ENCODE assay signal across 8 cellular contexts in the genomic region with DNA sequence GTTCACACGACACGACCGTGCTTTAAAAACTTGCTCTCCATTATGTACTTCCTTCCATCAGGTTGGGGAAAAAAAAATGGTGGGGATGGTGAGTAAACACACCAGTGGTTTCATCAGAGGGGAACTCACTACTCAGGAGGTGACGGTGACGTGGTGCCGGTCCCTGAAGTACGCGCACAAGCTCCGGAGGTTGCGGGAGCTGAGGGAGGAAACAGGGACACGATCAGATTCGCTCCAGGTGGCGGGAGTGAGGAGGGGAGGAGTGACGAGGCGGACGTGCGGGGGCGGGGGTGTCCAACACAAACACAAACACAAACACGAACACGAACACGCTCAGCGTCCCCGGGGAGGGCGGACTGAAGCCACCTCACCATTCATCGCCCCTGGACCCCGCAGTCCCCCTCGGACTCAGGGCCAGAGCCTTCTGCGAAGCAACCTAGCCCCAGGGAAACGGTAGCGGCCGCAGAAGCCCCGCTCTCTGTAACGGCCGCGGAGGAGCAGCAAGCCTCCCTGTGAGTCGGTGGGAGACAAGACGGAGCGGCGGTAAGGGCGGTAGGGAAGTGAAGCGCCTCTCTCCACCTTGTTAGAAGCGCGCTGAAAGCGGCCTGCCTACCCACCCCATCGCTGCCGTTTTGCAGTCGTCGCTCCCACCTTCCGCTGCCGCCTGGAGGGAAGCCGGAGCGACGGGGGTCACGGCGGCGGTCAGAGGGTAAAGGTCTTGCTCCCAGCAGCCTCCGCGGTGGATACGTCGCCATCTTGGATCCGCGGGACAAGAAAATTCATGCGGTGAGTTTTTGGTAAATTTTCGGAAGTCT. TPM values are rescaled to one million over a fixed set of nuclear protein-coding genes. Genes with fewer than 3 reads are reported as not detected.
DNase-seq lines count a peak whose midpoint lies in the region; ATAC-seq, FAIRE-seq and TF ChIP-seq lines count a peak whose summit lies in the region.

A gene with protein sequence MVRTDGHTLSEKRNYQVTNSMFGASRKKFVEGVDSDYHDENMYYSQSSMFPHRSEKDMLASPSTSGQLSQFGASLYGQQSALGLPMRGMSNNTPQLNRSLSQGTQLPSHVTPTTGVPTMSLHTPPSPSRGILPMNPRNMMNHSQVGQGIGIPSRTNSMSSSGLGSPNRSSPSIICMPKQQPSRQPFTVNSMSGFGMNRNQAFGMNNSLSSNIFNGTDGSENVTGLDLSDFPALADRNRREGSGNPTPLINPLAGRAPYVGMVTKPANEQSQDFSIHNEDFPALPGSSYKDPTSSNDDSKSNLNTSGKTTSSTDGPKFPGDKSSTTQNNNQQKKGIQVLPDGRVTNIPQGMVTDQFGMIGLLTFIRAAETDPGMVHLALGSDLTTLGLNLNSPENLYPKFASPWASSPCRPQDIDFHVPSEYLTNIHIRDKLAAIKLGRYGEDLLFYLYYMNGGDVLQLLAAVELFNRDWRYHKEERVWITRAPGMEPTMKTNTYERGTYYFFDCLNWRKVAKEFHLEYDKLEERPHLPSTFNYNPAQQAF (plus strand): TSS at position 739 of the 815 bp plus-strand sequence. CDS start 34,794 bp downstream, outside the sequence.

- peaks cover 30% of the 10 kb centered on the region for H4K20me1 ChIP-seq in SU-DHL-6 (ENCODE audit: low read depth, low read length)

- peak within 1 kb of the TSS; percentile 84 for H3K9ac ChIP-seq in SU-DHL-6 (ENCODE audit: low read length)

- H3K4me2 ChIP-seq in SU-DHL-6 (ENCODE audit: low read depth, low read length, poor library complexity, severe bottlenecking) = peak within 1 kb of the TSS; percentile 98

- no peaks in the 10 kb centered on the region for H3K27me3 ChIP-seq in SU-DHL-6 (ENCODE audit: low read length)
- no peaks in the 10 kb centered on the region for H3K27me3 ChIP-seq in pancreas
- no peaks in the 10 kb centered on the region for H3K27me3 ChIP-seq in thyroid gland

- H3K4me1 ChIP-seq in pancreas = peaks cover 25 to 30% (median 27%) of the 10 kb centered on the region in 3 donors
- peaks cover 28 to 31% of the 10 kb centered on the region in 2 donors for H3K4me1 ChIP-seq in thyroid gland

- peaks cover 72% of the 10 kb centered on the region for H3K79me2 ChIP-seq in SU-DHL-6 (ENCODE audit: insufficient read depth, low read length)

- H2AFZ ChIP-seq in SU-DHL-6 (ENCODE audit: low read depth, low read length, severe bottlenecking) = peak within 1 kb of the TSS; percentile 69

- no peaks in the 10 kb centered on the region for H3F3A ChIP-seq in SU-DHL-6 (ENCODE audit: insufficient read depth)

- POLR2A ChIA-PET in activated naive CD8-positive, alpha-beta T cell treated with anti-CD3 and anti-CD28 coated beads, Interleukin-2, amount 10 ng/mL, durations not matched to agents 7 days and 5 days (lab: Charles Lee) = interaction anchor here (0.5 to 1.6 kb wide), 3 partner anchors 123 to 774 kb away, joined by 3 to 9 read pairs (median 3); a partner anchor contains a TSS

- H3K9me3 Mint-ChIP-seq in activated naive CD8-positive, alpha-beta T cell treated with anti-CD3 and anti-CD28 coated beads, Interleukin-2, amount 10 ng/mL, durations not matched to agents 7 days and 5 days = no peaks in the 10 kb centered on the region

- H3K27ac Mint-ChIP-seq in activated naive CD8-positive, alpha-beta T cell treated with anti-CD3 and anti-CD28 coated beads, Interleukin-2, amount 10 ng/mL, durations not matched to agents 7 days and 5 days = peak within 1 kb of the TSS; percentile 100

- H3K4me3 ChIP-seq in GM12864 (ENCODE audit: low read depth, low read length) (peak within 1 kb of the TSS; percentile 91), SU-DHL-6 (ENCODE audit: insufficient read depth, low read length, poor library complexity, severe bottlenecking) (peak within 1 kb of the TSS; percentile 69), pancreas (peak within 1 kb of the TSS; percentile 87 to 93 (median 90)), thyroid gland (replicated peaks in 1 of 3) (peak within 1 kb of the TSS; percentile 87 to 97 (median 95))

- ATAC-seq in HG02642 (IDR thresholded peaks at IDR 0.05; ENCODE audit: poor library complexity, unreplicated experiment) = peak; percentile 81
- peak; percentile 76 for ATAC-seq in activated naive CD8-positive, alpha-beta T cell treated with anti-CD3 and anti-CD28 coated beads, Interleukin-2, amount 10 ng/mL, durations not matched to agents 7 days and 5 days (ENCODE audit: low read depth)
- peak; percentile 97 for ATAC-seq in Right ventricle myocardium inferior
- ATAC-seq in pancreas = peak; percentile 94 to 98 (median 96)

- H3K27ac ChIP-seq in SU-DHL-6 (ENCODE audit: low read depth, low read length) = peak within 1 kb of the TSS; percentile 84
- H3K27ac ChIP-seq in pancreas = peak within 1 kb of the TSS; percentile 93 to 98 (median 94)
- peak within 1 kb of the TSS; percentile 94 to 97 (median 96) for H3K27ac ChIP-seq in thyroid gland

- no peaks in the 10 kb centered on the region for H3K27me3 Mint-ChIP-seq in activated naive CD8-positive, alpha-beta T cell treated with anti-CD3 and anti-CD28 coated beads, Interleukin-2, amount 10 ng/mL, durations not matched to agents 7 days and 5 days

- H3K9me3 ChIP-seq in SU-DHL-6 (ENCODE audit: insufficient read depth, low read length) (no peaks in the 10 kb centered on the region), pancreas (no peaks in the 10 kb centered on the region), thyroid gland (no peaks in the 10 kb centered on the region)

- H3K9me2 ChIP-seq in SU-DHL-6 (replicated peaks; ENCODE audit: insufficient read depth, low read length) = no peaks in the 10 kb centered on the region

- 1% methylated on average over 63 to 64 of the region's 64 CpGs for WGBS in pancreas, 2 donors
- 0 to 1% methylated on average over 35 to 46 of the region's 64 CpGs for WGBS in thyroid gland, 2 donors

- no peak for FAIRE-seq in pancreas (lab: Jason Lieb, UNC)

- peak in 1 of 2 donors; percentile 57 for TF ChIP-seq POLR2A in thyroid gland (IDR thresholded peaks at IDR 0.05)

- peaks cover 34% of the 10 kb centered on the region for H3K36me3 Mint-ChIP-seq in activated naive CD8-positive, alpha-beta T cell treated with anti-CD3 and anti-CD28 coated beads, Interleukin-2, amount 10 ng/mL, durations not matched to agents 7 days and 5 days

- H3K4me3 Mint-ChIP-seq in activated naive CD8-positive, alpha-beta T cell treated with anti-CD3 and anti-CD28 coated beads, Interleukin-2, amount 10 ng/mL, durations not matched to agents 7 days and 5 days = peak within 1 kb of the TSS; percentile 100

- DNase-seq in GM12864 (ENCODE audit: low read depth) (peak; percentile 68), NCI-H1105 (lab: John Stamatoyannopoulos, UW) (peak; percentile 84), Right ventricle myocardium inferior (ENCODE audit: missing footprints) (peak; percentile 92), pancreas (peak; percentile 82 to 92 (median 88)), thyroid gland (peak; percentile 85 to 86)
- DNase-seq in activated naive CD8-positive, alpha-beta T cell treated with anti-CD3 and anti-CD28 coated beads, Interleukin-2, amount 10 ng/mL, durations not matched to agents 7 days and 5 days = peak; percentile 91

- peaks cover 9% of the 10 kb centered on the region; the same call in 1 of the 2 replicates for H3K36me3 ChIP-seq in SU-DHL-6 (ENCODE audit: low read length)
- H3K36me3 ChIP-seq in pancreas = no peaks in the 10 kb centered on the region
- H3K36me3 ChIP-seq in thyroid gland = peaks cover 5 to 6% of the 10 kb centered on the region in 2 donors

- TF ChIP-seq CTCF in GM12864 (IDR thresholded peaks at IDR 0.05; ENCODE audit: low read depth, low read length, missing control alignments) = no peak
- no peak for TF ChIP-seq CTCF in SU-DHL-6 (IDR thresholded peaks at IDR 0.05; ENCODE audit: insufficient read depth, low read length, poor library complexity, severe bottlenecking)
- no peak for TF ChIP-seq CTCF in pancreas (IDR thresholded peaks at IDR 0.05)
- TF ChIP-seq CTCF in thyroid gland (IDR thresholded peaks at IDR 0.05) = peak in 1 of 6 experiments; percentile 3

- peaks cover 37% of the 10 kb centered on the region for H3K4me1 Mint-ChIP-seq in activated naive CD8-positive, alpha-beta T cell treated with anti-CD3 and anti-CD28 coated beads, Interleukin-2, amount 10 ng/mL, durations not matched to agents 7 days and 5 days

- intact Hi-C loops in Right ventricle myocardium inferior (cut with DNase I) (loop anchor here (10.0 kb wide), 2 partner anchors 122 to 482 kb away; a partner anchor contains a TSS), pancreas (cut with DNase I) (no loop called here), thyroid gland (cut with DNase I) (loop anchor here (5.0 kb wide), 1 partner anchor 124 kb away; a partner anchor contains a TSS)

RNA-seq across cellular contexts. Expression of the gene that starts here (rescaled TPM):
- 10 to 100 TPM; 93.3 to 95.3 TPM for total RNA-seq in activated naive CD8-positive, alpha-beta T cell treated with anti-CD3 and anti-CD28 coated beads, Interleukin-2, amount 10 ng/mL, durations not matched to agents 7 days and 5 days
- 36.5 TPM for total RNA-seq in Right ventricle myocardium inferior
- 10 to 100 TPM; 19.5 to 44.0 (median 26.6) TPM for total RNA-seq in pancreas
- polyA plus RNA-seq in pancreas = 10 to 100 TPM; 15.0 to 27.1 TPM
- 100 to 1,000 TPM; 162 to 245 (median 173) TPM for total RNA-seq in thyroid gland

Comparison
In these comparisons a context has a peak if more than half of its experiments do, and no peak if none do; other contexts are left out.
1. Peak in every context shown above with its lines: DNase-seq, ATAC-seq, H3K4me3 ChIP-seq and H3K27ac ChIP-seq.
2. intact Hi-C loops: an anchor here in Right ventricle myocardium inferior (10.0 kb wide) and thyroid gland (5.0 kb wide); none called in pancreas.